Comparison of ENCODE assay signal across 23 cellular contexts in genomic region chr5:72271696-72272095, GRCh38.
"Had no signal": no experiment of that assay in that cellular context is flagged by ENCODE, and none has a peak within 500 bp of the region (broad histone marks: within the 10 kb centered on the region; RNA-seq: fewer than 3 reads in every experiment).

No MANE protein-coding gene starts in this region.

- H3K36me3 ChIP-seq: WERI-Rb-1 had no signal

- ATAC-seq: activated CD4-positive, CD25-positive, alpha-beta regulatory T cell treated with anti-CD3 and anti-CD28 coated beads, Interleukin-2, amount 50 U/mL, for 24 hours; activated CD8-positive, alpha-beta T cell treated with anti-CD3 and anti-CD28 coated beads for 36 hours; activated T-cell treated with anti-CD3 and anti-CD28 coated beads, Interleukin-2, amount 50 U/mL, for 72 hours; Right ventricle myocardium inferior had no signal

- DNase-seq: activated CD4-positive, alpha-beta T cell treated with anti-CD3 and anti-CD28 coated beads for 4 hours; activated CD8-positive, alpha-beta memory T cell treated with anti-CD3 and anti-CD28 coated beads, Interleukin-2, amount 50 U/mL, for 4 hours; activated CD8-positive, alpha-beta T cell treated with anti-CD3 and anti-CD28 coated beads for 36 hours; activated gamma-delta T cell treated with Interleukin-2 at 50 U/mL for 16 hours; activated naive CD4-positive, alpha-beta T cell treated with anti-CD3 and anti-CD28 coated beads, Interleukin-2, amount 10 ng/mL, durations not matched to agents 7 days and 5 days; activated naive CD8-positive, alpha-beta T cell treated with anti-CD3 and anti-CD28 coated beads for 36 hours; activated T-cell treated with anti-CD3 and anti-CD28 coated beads, Interleukin-2, amount 50 U/mL, for 72 hours; MG63; MV-4-11; NCI-H1092 treated with DMSO at 0.1 percent for 48 hours; NCI-H1417 treated with DMSO at 0.1 percent for 48 hours; NCI-H187 treated with DMSO at 0.1 percent for 48 hours; NCI-H2081 treated with DMSO at 0.1 percent for 48 hours; NCI-H226; NCI-H510A; NCI-H526 treated with DMSO at 0.1 percent for 48 hours; NCI-H82; RPMI8226; SK-N-SH; T-helper 1 cell; WERI-Rb-1 had no signal

- H3K9ac ChIP-seq: SK-N-SH had no signal

- H3K27me3 ChIP-seq: MG63 had no signal

- H3K4me3 ChIP-seq: MG63 had no signal

- H3K4me2 ChIP-seq: SK-N-SH had no signal

- H3K27ac ChIP-seq: WERI-Rb-1 had no signal

- H3K9me3 ChIP-seq: MG63, SK-N-SH had no signal
